ENCODE assay signal across 10 cellular contexts in genomic region chr12:21677204-21677603, GRCh38.
"Had no signal": no experiment of that assay in that cellular context is flagged by ENCODE, and none has a peak within 500 bp of the region (broad histone marks: within the 10 kb centered on the region; RNA-seq: fewer than 3 reads in every experiment).

No MANE protein-coding gene starts in this region.

- H3K4me1 Mint-ChIP-seq: neural crest cell had no signal

- H3K27me3 ChIP-seq: gastrocnemius medialis, ovary had no signal

- H3K27ac ChIP-seq: gastrocnemius medialis, left ventricle myocardium inferior, ovary had no signal

- H3K27ac Mint-ChIP-seq: activated T-helper 2 cell treated with anti-CD3 and anti-CD28 coated beads, Interferon-gamma antibody, Interleukin-2, Interleukin-4, amounts not matched to agents 10 μg/mL and 5 μg/mL and 100 μg/mL, durations not matched to agents 14 hours and 24 hours and 36 hours had no signal

- H3K9me3 ChIP-seq: gastrocnemius medialis, left ventricle myocardium inferior, ovary had no signal

- H3K4me1 ChIP-seq: gastrocnemius medialis had no signal

- H3K4me3 Mint-ChIP-seq: neural crest cell had no signal

- FAIRE-seq: astrocyte, urothelium cell line had no signal

- ATAC-seq: gastrocnemius medialis had no signal

- H3K9me3 Mint-ChIP-seq: activated T-helper 2 cell treated with anti-CD3 and anti-CD28 coated beads, Interferon-gamma antibody, Interleukin-2, Interleukin-4, amounts not matched to agents 10 μg/mL and 5 μg/mL and 100 μg/mL, durations not matched to agents 14 hours and 24 hours and 36 hours; neural crest cell had no signal

- DNase-seq: gastrocnemius medialis; left ventricle myocardium inferior; mesendoderm; ovary; stimulated activated CD4-positive, alpha-beta T cell treated with anti-CD3 and anti-CD28 coated beads, Interleukin-2, amount 100 ng/mL, for 48 hours; stimulated activated CD8-positive, alpha-beta memory T cell treated with anti-CD3 and anti-CD28 coated beads, Interleukin-4, amount 100 ng/mL, for 48 hours had no signal

- H3K4me3 ChIP-seq: gastrocnemius medialis, left ventricle myocardium inferior, ovary had no signal

- H3K36me3 ChIP-seq: gastrocnemius medialis, left ventricle myocardium inferior, ovary had no signal
